In the genomic region with DNA sequence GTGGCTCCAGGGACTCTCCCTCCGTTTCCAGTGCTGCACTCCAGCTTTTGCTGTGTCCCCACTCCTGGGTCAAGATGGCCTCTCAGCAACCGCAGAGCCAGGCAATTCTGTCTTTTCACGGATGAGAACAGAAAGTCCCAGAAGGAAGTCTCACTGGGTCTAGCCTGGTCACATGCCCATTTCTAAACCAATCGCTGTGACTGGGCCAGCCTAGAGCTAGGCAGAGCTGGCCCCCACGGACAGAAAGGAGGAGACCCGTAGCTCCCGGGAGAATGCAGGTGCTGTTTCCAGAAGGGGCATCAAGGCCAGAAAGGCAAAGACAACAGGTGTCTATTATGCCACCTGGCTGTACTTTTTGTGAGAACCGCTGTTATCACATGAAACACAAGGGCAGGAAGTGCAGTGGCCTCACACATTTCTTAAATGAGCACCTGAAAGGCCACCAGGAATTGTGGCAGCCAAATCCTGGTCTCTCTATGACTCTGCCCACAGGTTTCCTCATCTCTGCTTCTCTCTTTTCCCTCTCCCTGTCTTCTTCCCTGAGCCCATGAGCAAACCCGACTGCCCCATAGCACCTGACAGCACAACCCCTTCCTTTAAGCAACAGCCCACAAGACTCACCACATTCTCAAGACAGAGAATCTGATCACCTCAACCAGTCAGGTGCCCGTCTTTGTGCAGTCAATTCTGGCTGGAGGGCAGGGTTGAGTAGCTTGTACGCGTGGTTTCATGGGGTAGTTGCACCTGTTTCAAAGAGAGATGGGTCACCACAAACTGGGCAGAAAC, we compare ENCODE assay signal across 1 cellular context.
TF ChIP-seq lines count a peak whose summit lies in the region.

No MANE protein-coding gene starts in this region.

TF ChIP-seq in GM12878, 131 proteins besides CTCF, POLR2A, EP300 and RAD21 (continued from another document and continues in another):
- TF ChIP-seq SREBF1 (IDR thresholded peaks at IDR 0.05; ENCODE audit: low read length) = no peak
- no peak for TF ChIP-seq PAX8 (IDR thresholded peaks at IDR 0.05)
- TF ChIP-seq PRDM15 (CRISPR knock-in tag; IDR thresholded peaks at IDR 0.05) = no peak
- TF ChIP-seq ETV6 (conservative IDR thresholded peaks at IDR 0.05 in 1 of 2, IDR thresholded peaks at IDR 0.05 in 1 of 2; ENCODE audit: borderline replicate concordance in 1 of 2, low read depth in 1 of 2) = peak in 1 of 2 experiments; percentile 43; a peak in 1 of 4 replicates
- TF ChIP-seq MEF2B (IDR thresholded peaks at IDR 0.05; ENCODE audit: partially characterized antibody, poor library complexity, severe bottlenecking) = peak; percentile 39
- no peak for TF ChIP-seq RFX5 (IDR thresholded peaks at IDR 0.05; ENCODE audit: low read depth, low read length)
- no peak for TF ChIP-seq PBX3 (IDR thresholded peaks at IDR 0.05; ENCODE audit: insufficient replicate concordance, low read depth, low read length)
- TF ChIP-seq, protein P1, sequence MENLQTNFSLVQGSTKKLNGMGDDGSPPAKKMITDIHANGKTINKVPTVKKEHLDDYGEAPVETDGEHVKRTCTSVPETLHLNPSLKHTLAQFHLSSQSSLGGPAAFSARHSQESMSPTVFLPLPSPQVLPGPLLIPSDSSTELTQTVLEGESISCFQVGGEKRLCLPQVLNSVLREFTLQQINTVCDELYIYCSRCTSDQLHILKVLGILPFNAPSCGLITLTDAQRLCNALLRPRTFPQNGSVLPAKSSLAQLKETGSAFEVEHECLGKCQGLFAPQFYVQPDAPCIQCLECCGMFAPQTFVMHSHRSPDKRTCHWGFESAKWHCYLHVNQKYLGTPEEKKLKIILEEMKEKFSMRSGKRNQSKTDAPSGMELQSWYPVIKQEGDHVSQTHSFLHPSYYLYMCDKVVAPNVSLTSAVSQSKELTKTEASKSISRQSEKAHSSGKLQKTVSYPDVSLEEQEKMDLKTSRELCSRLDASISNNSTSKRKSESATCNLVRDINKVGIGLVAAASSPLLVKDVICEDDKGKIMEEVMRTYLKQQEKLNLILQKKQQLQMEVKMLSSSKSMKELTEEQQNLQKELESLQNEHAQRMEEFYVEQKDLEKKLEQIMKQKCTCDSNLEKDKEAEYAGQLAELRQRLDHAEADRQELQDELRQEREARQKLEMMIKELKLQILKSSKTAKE (IDR thresholded peaks at IDR 0.05; ENCODE audit: low read depth, poor library complexity, severe bottlenecking) = peak; percentile 82
- TF ChIP-seq ZBTB4 (CRISPR knock-in tag; IDR thresholded peaks at IDR 0.05) = no peak
- peak; percentile 47 for TF ChIP-seq SMAD1 (IDR thresholded peaks at IDR 0.05; ENCODE audit: low read depth, partially characterized antibody)
- peak; percentile 77 for TF ChIP-seq IKZF1 (conservative IDR thresholded peaks at IDR 0.05)
- no peak for TF ChIP-seq TARDBP (IDR thresholded peaks at IDR 0.05; ENCODE audit: borderline replicate concordance)
- TF ChIP-seq YY1 (IDR thresholded peaks at IDR 0.05; ENCODE audit: low read depth, low read length) = peak; percentile 73
- TF ChIP-seq TCF3 (IDR thresholded peaks at IDR 0.05; ENCODE audit: borderline replicate concordance, insufficient read depth, low read depth, low read length) = peak; percentile 89
- TF ChIP-seq NR2F1 (conservative IDR thresholded peaks at IDR 0.05) = 0 out of 2 replicates have a peak, but pooled peaks have one; percentile 29
- no peak for TF ChIP-seq BCLAF1 (IDR thresholded peaks at IDR 0.05)
- TF ChIP-seq, protein P2, sequence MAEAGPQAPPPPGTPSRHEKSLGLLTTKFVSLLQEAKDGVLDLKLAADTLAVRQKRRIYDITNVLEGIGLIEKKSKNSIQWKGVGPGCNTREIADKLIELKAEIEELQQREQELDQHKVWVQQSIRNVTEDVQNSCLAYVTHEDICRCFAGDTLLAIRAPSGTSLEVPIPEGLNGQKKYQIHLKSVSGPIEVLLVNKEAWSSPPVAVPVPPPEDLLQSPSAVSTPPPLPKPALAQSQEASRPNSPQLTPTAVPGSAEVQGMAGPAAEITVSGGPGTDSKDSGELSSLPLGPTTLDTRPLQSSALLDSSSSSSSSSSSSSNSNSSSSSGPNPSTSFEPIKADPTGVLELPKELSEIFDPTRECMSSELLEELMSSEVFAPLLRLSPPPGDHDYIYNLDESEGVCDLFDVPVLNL (IDR thresholded peaks at IDR 0.05; ENCODE audit: low read depth, low read length) = no peak
- TF ChIP-seq SPI1 (IDR thresholded peaks at IDR 0.05; ENCODE audit: borderline replicate concordance, insufficient read depth, low read depth, low read length) = no peak; the same call in 1 of the 2 replicates
- TF ChIP-seq, protein P3, sequence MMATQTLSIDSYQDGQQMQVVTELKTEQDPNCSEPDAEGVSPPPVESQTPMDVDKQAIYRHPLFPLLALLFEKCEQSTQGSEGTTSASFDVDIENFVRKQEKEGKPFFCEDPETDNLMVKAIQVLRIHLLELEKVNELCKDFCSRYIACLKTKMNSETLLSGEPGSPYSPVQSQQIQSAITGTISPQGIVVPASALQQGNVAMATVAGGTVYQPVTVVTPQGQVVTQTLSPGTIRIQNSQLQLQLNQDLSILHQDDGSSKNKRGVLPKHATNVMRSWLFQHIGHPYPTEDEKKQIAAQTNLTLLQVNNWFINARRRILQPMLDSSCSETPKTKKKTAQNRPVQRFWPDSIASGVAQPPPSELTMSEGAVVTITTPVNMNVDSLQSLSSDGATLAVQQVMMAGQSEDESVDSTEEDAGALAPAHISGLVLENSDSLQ (IDR thresholded peaks at IDR 0.05) = peak; percentile 54; the same call in 1 of the 2 replicates
- TF ChIP-seq, protein P4, sequence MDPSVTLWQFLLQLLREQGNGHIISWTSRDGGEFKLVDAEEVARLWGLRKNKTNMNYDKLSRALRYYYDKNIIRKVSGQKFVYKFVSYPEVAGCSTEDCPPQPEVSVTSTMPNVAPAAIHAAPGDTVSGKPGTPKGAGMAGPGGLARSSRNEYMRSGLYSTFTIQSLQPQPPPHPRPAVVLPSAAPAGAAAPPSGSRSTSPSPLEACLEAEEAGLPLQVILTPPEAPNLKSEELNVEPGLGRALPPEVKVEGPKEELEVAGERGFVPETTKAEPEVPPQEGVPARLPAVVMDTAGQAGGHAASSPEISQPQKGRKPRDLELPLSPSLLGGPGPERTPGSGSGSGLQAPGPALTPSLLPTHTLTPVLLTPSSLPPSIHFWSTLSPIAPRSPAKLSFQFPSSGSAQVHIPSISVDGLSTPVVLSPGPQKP (IDR thresholded peaks at IDR 0.05; ENCODE audit: low read depth, low read length) = no peak
- no peak for TF ChIP-seq SMC3 (IDR thresholded peaks at IDR 0.05; ENCODE audit: borderline replicate concordance, low read length)
- no peak for TF ChIP-seq RBBP5 (conservative IDR thresholded peaks at IDR 0.05)
- peak; percentile 78 for TF ChIP-seq USF2 (IDR thresholded peaks at IDR 0.05; ENCODE audit: borderline replicate concordance, low read depth, low read length)
- no peak for TF ChIP-seq MEF2A (IDR thresholded peaks at IDR 0.05; ENCODE audit: insufficient read depth, low read depth, low read length)
- no peak for TF ChIP-seq IRF4 (IDR thresholded peaks at IDR 0.05; ENCODE audit: low read depth, low read length)
- TF ChIP-seq SIN3A (IDR thresholded peaks at IDR 0.05; ENCODE audit: low read depth, low read length) = no peak
- no peak for TF ChIP-seq GABPA (IDR thresholded peaks at IDR 0.05; ENCODE audit: low read depth)
- peak; percentile 88 for TF ChIP-seq IKZF2 (IDR thresholded peaks at IDR 0.05)
- no peak for TF ChIP-seq STAT3 (IDR thresholded peaks at IDR 0.05; ENCODE audit: low read depth, low read length)
